In genomic region chr2:197894751-197895274, GRCh38 we compare ENCODE assay signal across 15 cellular contexts.
"Had no signal": no experiment of that assay in that cellular context is flagged by ENCODE, and none has a peak within 500 bp of the region (broad histone marks: within the 10 kb centered on the region; RNA-seq: fewer than 3 reads in every experiment).

No MANE protein-coding gene starts in this region.

- DNase-seq: activated CD4-positive, alpha-beta T cell treated with anti-CD3 and anti-CD28 coated beads, Interleukin-2, amount 10 ng/mL, durations not matched to agents 7 days and 5 days; activated CD4-positive, CD25-positive, alpha-beta regulatory T cell; hypothalamus; kidney; left ventricle myocardium superior; mucosa of descending colon; naive thymus-derived CD8-positive, alpha-beta T cell; stimulated activated CD4-positive, alpha-beta T cell treated with anti-CD3 and anti-CD28 coated beads, Interleukin-12 subunit alpha, Interleukin-12 subunit beta, amount 100 ng/mL, for 4 hours; stimulated activated CD4-positive, alpha-beta T cell treated with anti-CD3 and anti-CD28 coated beads, Interleukin-2, amount 100 ng/mL, for 24 hours; T-helper 1 cell had no signal

- H3K4me3 ChIP-seq: cardiac muscle cell, mucosa of descending colon had no signal

- H3K36me3 ChIP-seq: cardiac muscle cell, neutrophil had no signal

- ATAC-seq: esophagus mucosa; mucosa of descending colon; naive thymus-derived CD8-positive, alpha-beta T cell; stimulated activated effector memory CD8-positive, alpha-beta T cell treated with anti-CD3 and anti-CD28 coated beads, Interleukin-12 subunit alpha, Interleukin-12 subunit beta, amount 100 ng/mL, for 72 hours had no signal

- H3K9me3 ChIP-seq: mucosa of descending colon, neutrophil had no signal

- H3K27me3 ChIP-seq: neutrophil had no signal

- H3K27ac ChIP-seq: cardiac muscle cell, neutrophil, parathyroid adenoma had no signal
